In genomic region chr13:51978836-51979556, GRCh38 we compare ENCODE assay signal across 19 cellular contexts. TPM values are rescaled to one million over a fixed set of nuclear protein-coding genes. Genes with fewer than 3 reads are reported as not detected.
DNase-seq lines count a peak whose midpoint lies in the region; ATAC-seq, FAIRE-seq and TF ChIP-seq lines count a peak whose summit lies in the region.
"Had no signal": no experiment of that assay in that cellular context is flagged by ENCODE, and none has a peak within 500 bp of the region (broad histone marks: within the 10 kb centered on the region; RNA-seq: fewer than 3 reads in every experiment).

No MANE protein-coding gene starts in this region.

- no peaks in the 10 kb centered on the region; the same call in 1 of the 2 replicates for H3K36me3 ChIP-seq in Caco-2 (ENCODE audit: control insufficient read depth, insufficient read depth, low read length)
- no peaks in the 10 kb centered on the region for H3K36me3 ChIP-seq in Peyer's patch
- H3K36me3 ChIP-seq in HepG2 (replicated peaks in 1 of 2; ENCODE audit: control insufficient read depth in 1 of 2, insufficient read depth in 2 of 2, low read length in 2 of 2): peaks cover 8 to 22% of the 10 kb centered on the region in 2 experiments
- H3K36me3 ChIP-seq: SJSA1 had no signal

- DNase-seq in Caco-2: peak; percentile 79 to 86
- peak in 2 of 3 donors; percentile 62 to 73 for DNase-seq in Peyer's patch
- DNase-seq in HepG2 (ENCODE audit: low spot score): peak; percentile 90
- no peak for DNase-seq in AG08395 (ENCODE audit: low spot score)
- DNase-seq: activated CD4-positive, alpha-beta T cell treated with anti-CD3 and anti-CD28 coated beads, Interleukin-2, amount 10 ng/mL, durations not matched to agents 7 days and 5 days; activated naive CD8-positive, alpha-beta T cell treated with anti-CD3 and anti-CD28 coated beads, Interleukin-2, amount 10 ng/mL, durations not matched to agents 7 days and 5 days; activated T-cell treated with anti-CD3 and anti-CD28 coated beads, Interleukin-2, amount 50 U/mL, for 48 hours; caudate nucleus; effector memory CD8-positive, alpha-beta T cell; NCI-H187; NCI-H524 treated with DMSO at 0.1 percent for 48 hours; stimulated activated naive CD8-positive, alpha-beta T cell treated with anti-CD3 and anti-CD28 coated beads, Interleukin-15, amount 100 ng/mL, for 72 hours; T1000 had no signal

- peak overlapping the region; percentile 68 for H3K27ac Mint-ChIP-seq in Caco-2 (ENCODE audit: unreplicated experiment)
- H3K27ac Mint-ChIP-seq: activated CD4-positive, alpha-beta T cell treated with anti-CD3 and anti-CD28 coated beads, Interleukin-2, amount 10 ng/mL, durations not matched to agents 7 days and 5 days; activated naive CD8-positive, alpha-beta T cell treated with anti-CD3 and anti-CD28 coated beads, Interleukin-2, amount 10 ng/mL, durations not matched to agents 7 days and 5 days; effector memory CD8-positive, alpha-beta T cell; natural killer cell treated with Interleukin-12 subunit alpha and Interleukin-12 subunit beta and Interleukin-15 and Interleukin-18, amount 100 ng/mL, for 72 hours; stimulated activated naive CD8-positive, alpha-beta T cell treated with anti-CD3 and anti-CD28 coated beads, Interleukin-15, amount 100 ng/mL, for 72 hours had no signal

- TF ChIP-seq POLR2A in Peyer's patch (IDR thresholded peaks at IDR 0.05): peak in 1 of 2 donors; percentile 35
- TF ChIP-seq POLR2A in HepG2 (IDR thresholded peaks at IDR 0.05; ENCODE audit: insufficient read depth in 1 of 2, low read depth in 2 of 2, low read length in 2 of 2): no peak

- TF ChIP-seq EP300 in HepG2 (IDR thresholded peaks at IDR 0.05; ENCODE audit: low read depth in 2 of 2, low read length in 2 of 2) (peak in 1 of 2 experiments; percentile 42; a peak in 1 of 4 replicates), HepG2 (CRISPR knock-in tag; IDR thresholded peaks at IDR 0.05; ENCODE audit: borderline replicate concordance) (no peak; the same call in 1 of the 2 replicates)

- H3K27me3 Mint-ChIP-seq in Caco-2 (ENCODE audit: insufficient read depth, unreplicated experiment): no peaks in the 10 kb centered on the region
- H3K27me3 Mint-ChIP-seq: activated naive CD8-positive, alpha-beta T cell treated with anti-CD3 and anti-CD28 coated beads, Interleukin-2, amount 10 ng/mL, durations not matched to agents 7 days and 5 days; stimulated activated naive CD8-positive, alpha-beta T cell treated with anti-CD3 and anti-CD28 coated beads, Interleukin-15, amount 100 ng/mL, for 72 hours had no signal

- peaks cover 13% of the 10 kb centered on the region for H3K36me3 Mint-ChIP-seq in Caco-2 (ENCODE audit: insufficient read depth, unreplicated experiment)
- H3K36me3 Mint-ChIP-seq: activated naive CD8-positive, alpha-beta T cell treated with anti-CD3 and anti-CD28 coated beads, Interleukin-2, amount 10 ng/mL, durations not matched to agents 7 days and 5 days; natural killer cell treated with Interleukin-12 subunit alpha and Interleukin-12 subunit beta and Interleukin-15 and Interleukin-18, amount 100 ng/mL, for 72 hours had no signal

- no peaks in the 10 kb centered on the region for H3K27me3 ChIP-seq in Caco-2 (replicated peaks; ENCODE audit: control insufficient read depth, insufficient read depth, low read length)
- H3K27me3 ChIP-seq in Peyer's patch: no peaks in the 10 kb centered on the region
- no peaks in the 10 kb centered on the region for H3K27me3 ChIP-seq in HepG2 (ENCODE audit: control insufficient read depth in 1 of 2, insufficient read depth in 2 of 2, low read length in 2 of 2)

- no peak overlapping the region for H3K4me3 ChIP-seq in Caco-2 (ENCODE audit: low read depth, low read length)
- no peak overlapping the region for H3K4me3 ChIP-seq in Peyer's patch
- H3K4me3 ChIP-seq in HepG2 (replicated peaks in 1 of 3; ENCODE audit: insufficient read depth in 1 of 3, low read depth in 2 of 3, low read length in 3 of 3): peak overlapping the region in 1 of 3 experiments; percentile 14; a peak in 1 of 6 replicates
- H3K4me3 ChIP-seq: lung, SJSA1 had no signal

- CTCF ChIA-PET in Caco-2 (lab: Charles Lee): interaction anchor here (0.6 to 1.6 kb wide), 7 partner anchors 20 to 472 kb away, joined by 3 to 7 read pairs (median 4); partner anchors contain the start of gene ATP7B
- CTCF ChIA-PET in HepG2 (lab: Yijun Ruan, JAX; ENCODE audit: low intra/inter-chr PET ratio, low total read pairs): no interaction called here

- peak overlapping the region; percentile 84 for H3K4me3 Mint-ChIP-seq in Caco-2 (ENCODE audit: unreplicated experiment)
- H3K4me3 Mint-ChIP-seq: activated CD4-positive, alpha-beta T cell treated with anti-CD3 and anti-CD28 coated beads, Interleukin-2, amount 10 ng/mL, durations not matched to agents 7 days and 5 days; activated naive CD8-positive, alpha-beta T cell treated with anti-CD3 and anti-CD28 coated beads, Interleukin-2, amount 10 ng/mL, durations not matched to agents 7 days and 5 days; effector memory CD8-positive, alpha-beta T cell; natural killer cell treated with Interleukin-12 subunit alpha and Interleukin-12 subunit beta and Interleukin-15 and Interleukin-18, amount 100 ng/mL, for 72 hours; stimulated activated naive CD8-positive, alpha-beta T cell treated with anti-CD3 and anti-CD28 coated beads, Interleukin-15, amount 100 ng/mL, for 72 hours had no signal

- BruUV-seq in Caco-2 (replicated peaks; lab: Mats Ljungman, UMichigan): no TSS peak
- BruUV-seq in HepG2 (replicated peaks; lab: Mats Ljungman, UMichigan): no TSS peak

- H3K9ac ChIP-seq in HepG2 (ENCODE audit: insufficient read depth, low read depth, low read length): no peak overlapping the region; the same call in 1 of the 2 replicates

- H3K27ac ChIP-seq in Peyer's patch (peak overlapping the region in 2 of 4 donors; percentile 36 to 73), HepG2 (ENCODE audit: extremely low read length, insufficient read depth, low read length) (peak overlapping the region; percentile 55)
- H3K27ac ChIP-seq: SJSA1 had no signal

- H3K4me1 Mint-ChIP-seq in Caco-2 (ENCODE audit: low read depth, unreplicated experiment): peaks cover 36% of the 10 kb centered on the region
- H3K4me1 Mint-ChIP-seq: activated CD4-positive, alpha-beta T cell treated with anti-CD3 and anti-CD28 coated beads, Interleukin-2, amount 10 ng/mL, durations not matched to agents 7 days and 5 days; activated naive CD8-positive, alpha-beta T cell treated with anti-CD3 and anti-CD28 coated beads, Interleukin-2, amount 10 ng/mL, durations not matched to agents 7 days and 5 days; stimulated activated naive CD8-positive, alpha-beta T cell treated with anti-CD3 and anti-CD28 coated beads, Interleukin-15, amount 100 ng/mL, for 72 hours had no signal

- TF ChIP-seq CTCF in Caco-2 (IDR thresholded peaks at IDR 0.05; ENCODE audit: insufficient read depth in 1 of 2, low read depth in 1 of 2, low read length in 1 of 2, severe bottlenecking in 1 of 2, unreplicated experiment in 1 of 2): no peak
- no peak for TF ChIP-seq CTCF in Peyer's patch (IDR thresholded peaks at IDR 0.05)
- TF ChIP-seq CTCF in HepG2 (CRISPR knock-in tag; IDR thresholded peaks at IDR 0.05): no peak

- H3K9me3 ChIP-seq in Caco-2: peaks cover 14% of the 10 kb centered on the region; the same call in 1 of the 2 replicates
- no peaks in the 10 kb centered on the region for H3K9me3 ChIP-seq in Peyer's patch
- no peaks in the 10 kb centered on the region for H3K9me3 ChIP-seq in HepG2 (ENCODE audit: low read length)
- H3K9me3 ChIP-seq: SJSA1 had no signal

- ATAC-seq in HepG2 (peak; percentile 97), HG02588 (IDR thresholded peaks at IDR 0.05; ENCODE audit: unreplicated experiment) (no peak), HG03439 (IDR thresholded peaks at IDR 0.05; ENCODE audit: unreplicated experiment) (no peak)
- ATAC-seq: effector memory CD8-positive, alpha-beta T cell; stimulated activated naive CD8-positive, alpha-beta T cell treated with anti-CD3 and anti-CD28 coated beads, Interleukin-15, amount 100 ng/mL, for 72 hours had no signal

- H4K20me1 ChIP-seq in HepG2 (ENCODE audit: insufficient read depth, low read length): no peaks in the 10 kb centered on the region; the same call in 1 of the 2 replicates

- POLR2A ChIA-PET in Caco-2 (lab: Charles Lee) (interaction anchor here (0.6 to 1.4 kb wide), 2 partner anchors 19 to 250 kb away, joined by 5 to 14 read pairs; no protein-coding TSS in a partner anchor), HepG2 (lab: Yijun Ruan, JAX) (interaction anchor here (0.8 to 2.9 kb wide), 5 partner anchors 12 to 50 kb away, joined by 3 to 25 read pairs (median 4); partner anchors contain the start of genes ALG11 and ATP7B)

- intact Hi-C loops in Caco-2 (cut with micrococcal nuclease; ENCODE audit: unreplicated experiment) (loop anchor here (1.0 kb wide), 2 partner anchors 21 to 33 kb away; partner anchors contain the start of gene ALG11), HepG2 (cut with micrococcal nuclease; ENCODE audit: unreplicated experiment) (loop anchor here (10.0 kb wide), 1 partner anchor 226 kb away; no protein-coding TSS in a partner anchor)

- no peak overlapping the region for H2AFZ ChIP-seq in HepG2 (ENCODE audit: low read length)

- FAIRE-seq in HepG2 (lab: Jason Lieb, UNC): peak; percentile 71
- FAIRE-seq: urothelium cell line had no signal

- TF ChIP-seq RAD21 in HepG2 (CRISPR knock-in tag; IDR thresholded peaks at IDR 0.05): no peak

- peak overlapping the region; percentile 54 for H3K4me2 ChIP-seq in HepG2 (ENCODE audit: low read depth, low read length)

- WGBS in HepG2 (ENCODE audit: low lambda C conversion rate): 30% methylated on average over 2 of the region's 4 CpGs

- H3K4me1 ChIP-seq in Caco-2 (peaks cover 44% of the 10 kb centered on the region), Peyer's patch (no peaks in the 10 kb centered on the region), HepG2 (ENCODE audit: insufficient read depth, low read length) (peaks cover 75% of the 10 kb centered on the region)
- H3K4me1 ChIP-seq: SJSA1 had no signal

- peaks cover 96% of the 10 kb centered on the region for H3K79me2 ChIP-seq in HepG2 (ENCODE audit: insufficient read depth, low read length)

- in situ Hi-C loops in HepG2 (cut with HindIII; ENCODE audit: extremely low pct_ligation_motif_present, low pct_unique_long_range_greater_than_20kb): no loop called here

- peaks cover 4% of the 10 kb centered on the region for H3K9me3 Mint-ChIP-seq in Caco-2 (ENCODE audit: unreplicated experiment)
- H3K9me3 Mint-ChIP-seq: activated CD4-positive, alpha-beta T cell treated with anti-CD3 and anti-CD28 coated beads, Interleukin-2, amount 10 ng/mL, durations not matched to agents 7 days and 5 days; activated naive CD8-positive, alpha-beta T cell treated with anti-CD3 and anti-CD28 coated beads, Interleukin-2, amount 10 ng/mL, durations not matched to agents 7 days and 5 days; effector memory CD8-positive, alpha-beta T cell; natural killer cell treated with Interleukin-12 subunit alpha and Interleukin-12 subunit beta and Interleukin-15 and Interleukin-18, amount 100 ng/mL, for 72 hours; stimulated activated naive CD8-positive, alpha-beta T cell treated with anti-CD3 and anti-CD28 coated beads, Interleukin-15, amount 100 ng/mL, for 72 hours had no signal

RNA-seq across cellular contexts. Expression of gene ATP7B, which starts 32.3 kb away (rescaled TPM):
- 40.2 and 50.7 TPM in 2 replicates for total RNA-seq in Caco-2 (2022)
- total RNA-seq in Peyer's patch: 10 to 100 TPM in 3 of 4 donors, 1 to 10 TPM in 1; 5.0 to 40.2 (median 33.0) TPM
- total RNA-seq in HepG2 (2016; rRNA removed; fragmentation: Illumina TruSeq; extraction: Trizol): 39.6 and 57.4 TPM in 2 replicates
- 10.1 and 11.9 TPM in 2 replicates for total RNA-seq in HepG2 (2016; cell fraction: cytosol; rRNA removed; fragmentation: Illumina TruSeq; extraction: Trizol; ENCODE audit: low read depth)
- total RNA-seq in HepG2 (2016; cell fraction: insoluble cytoplasmic fraction; rRNA removed; fragmentation: Illumina TruSeq; extraction: Trizol): 33.4 and 54.9 TPM in 2 replicates
- total RNA-seq in HepG2 (2016; cell fraction: membrane; rRNA removed; fragmentation: Illumina TruSeq; extraction: Trizol): 16.7 and 17.9 TPM in 2 replicates
- 94.0 and 111 TPM in 2 replicates for total RNA-seq in HepG2 (2016; cell fraction: nucleus; rRNA removed; fragmentation: Illumina TruSeq; extraction: Trizol)
- polyA plus RNA-seq in HepG2 (2011; rRNA removed): 31.8 and 42.1 TPM in 2 replicates
- polyA plus RNA-seq in HepG2 (2011; cell fraction: cytosol; rRNA removed): 20.2 and 23.3 TPM in 2 replicates
- polyA plus RNA-seq in HepG2 (2011; cell fraction: nucleus; rRNA removed): 94.2 and 94.4 TPM in 2 replicates
- polyA plus RNA-seq in HepG2 (2012): 25.2 and 29.1 TPM in 2 replicates
- 2.3 and 2.5 TPM in 2 replicates for polyA plus RNA-seq in HepG2 (2016; cell fraction: cytosol; fragmentation: Illumina TruSeq; extraction: Trizol; ENCODE audit: low read depth)
- 19.5 and 23.2 TPM in 2 replicates for polyA plus RNA-seq in HepG2 (2016; cell fraction: insoluble cytoplasmic fraction; fragmentation: Illumina TruSeq; extraction: Trizol; ENCODE audit: low read depth)
- polyA plus RNA-seq in HepG2 (2016; cell fraction: membrane; fragmentation: Illumina TruSeq; extraction: Trizol; ENCODE audit: low read depth): 4.8 and 6.1 TPM in 2 replicates
- 81.9 and 85.2 TPM in 2 replicates for polyA plus RNA-seq in HepG2 (2016; cell fraction: nucleus; fragmentation: Illumina TruSeq; extraction: Trizol; ENCODE audit: insufficient read depth, low read depth)
- polyA minus RNA-seq in HepG2 (2011; rRNA and poly(A)+ RNA removed; ENCODE audit: low replicate concordance): 4.3 and 98.2 TPM in 2 replicates
- 26.0 and 31.1 TPM in 2 replicates for polyA minus RNA-seq in HepG2 (2011; cell fraction: cytosol; rRNA and poly(A)+ RNA removed)
- polyA minus RNA-seq in HepG2 (2011; cell fraction: nucleus; rRNA and poly(A)+ RNA removed): 161 and 194 TPM in 2 replicates

RNA-seq across cellular contexts. Expression of gene ALG11, which starts 33.2 kb away (rescaled TPM):
- total RNA-seq in Caco-2 (2022): 45.9 and 47.7 TPM in 2 replicates
- 10 to 100 TPM; 18.6 to 23.1 (median 21.6) TPM for total RNA-seq in Peyer's patch
- total RNA-seq in HepG2 (2016; rRNA removed; fragmentation: Illumina TruSeq; extraction: Trizol): 25.4 and 27.9 TPM in 2 replicates
- 3.5 and 4.5 TPM in 2 replicates for total RNA-seq in HepG2 (2016; cell fraction: cytosol; rRNA removed; fragmentation: Illumina TruSeq; extraction: Trizol; ENCODE audit: low read depth)
- total RNA-seq in HepG2 (2016; cell fraction: insoluble cytoplasmic fraction; rRNA removed; fragmentation: Illumina TruSeq; extraction: Trizol): 21.3 and 28.9 TPM in 2 replicates
- 7.5 and 8.2 TPM in 2 replicates for total RNA-seq in HepG2 (2016; cell fraction: membrane; rRNA removed; fragmentation: Illumina TruSeq; extraction: Trizol)
- total RNA-seq in HepG2 (2016; cell fraction: nucleus; rRNA removed; fragmentation: Illumina TruSeq; extraction: Trizol): 38.9 and 48.6 TPM in 2 replicates
- polyA plus RNA-seq in HepG2 (2011; rRNA removed): 12.0 and 14.7 TPM in 2 replicates
- polyA plus RNA-seq in HepG2 (2011; cell fraction: cytosol; rRNA removed): 5.7 and 9.7 TPM in 2 replicates
- polyA plus RNA-seq in HepG2 (2011; cell fraction: nucleus; rRNA removed): 10.5 and 11.6 TPM in 2 replicates
- polyA plus RNA-seq in HepG2 (2012): 24.5 and 36.1 TPM in 2 replicates
- 3.2 and 4.3 TPM in 2 replicates for polyA plus RNA-seq in HepG2 (2016; cell fraction: cytosol; fragmentation: Illumina TruSeq; extraction: Trizol; ENCODE audit: low read depth)
- polyA plus RNA-seq in HepG2 (2016; cell fraction: insoluble cytoplasmic fraction; fragmentation: Illumina TruSeq; extraction: Trizol; ENCODE audit: low read depth): 13.7 and 16.7 TPM in 2 replicates
- 4.4 and 4.9 TPM in 2 replicates for polyA plus RNA-seq in HepG2 (2016; cell fraction: membrane; fragmentation: Illumina TruSeq; extraction: Trizol; ENCODE audit: low read depth)
- polyA plus RNA-seq in HepG2 (2016; cell fraction: nucleus; fragmentation: Illumina TruSeq; extraction: Trizol; ENCODE audit: insufficient read depth, low read depth): 43.5 and 45.8 TPM in 2 replicates
- 5.8 and 14.8 TPM in 2 replicates for polyA minus RNA-seq in HepG2 (2011; rRNA and poly(A)+ RNA removed; ENCODE audit: low replicate concordance)
- polyA minus RNA-seq in HepG2 (2011; cell fraction: cytosol; rRNA and poly(A)+ RNA removed): 14.0 and 18.1 TPM in 2 replicates
- polyA minus RNA-seq in HepG2 (2011; cell fraction: nucleus; rRNA and poly(A)+ RNA removed): 39.9 and 41.6 TPM in 2 replicates

RNA-seq across cellular contexts. Expression of gene UTP14C, which starts 45.5 kb away (rescaled TPM):
- total RNA-seq in Caco-2 (2022) (11.8 and 12.1 TPM in 2 replicates), Peyer's patch (10 to 100 TPM; 17.2 to 20.1 (median 18.6) TPM), HepG2 (2016; rRNA removed; fragmentation: Illumina TruSeq; extraction: Trizol) (11.0 and 12.2 TPM in 2 replicates)
- total RNA-seq in HepG2 (2016; cell fraction: cytosol; rRNA removed; fragmentation: Illumina TruSeq; extraction: Trizol; ENCODE audit: low read depth): 0.71 and 0.88 TPM in 2 replicates
- 10.2 and 12.1 TPM in 2 replicates for total RNA-seq in HepG2 (2016; cell fraction: insoluble cytoplasmic fraction; rRNA removed; fragmentation: Illumina TruSeq; extraction: Trizol)
- 4.4 and 4.7 TPM in 2 replicates for total RNA-seq in HepG2 (2016; cell fraction: membrane; rRNA removed; fragmentation: Illumina TruSeq; extraction: Trizol)
- total RNA-seq in HepG2 (2016; cell fraction: nucleus; rRNA removed; fragmentation: Illumina TruSeq; extraction: Trizol): 13.5 and 14.9 TPM in 2 replicates
- polyA plus RNA-seq in HepG2 (2011; rRNA removed): 7.0 and 8.8 TPM in 2 replicates
- 4.3 and 6.8 TPM in 2 replicates for polyA plus RNA-seq in HepG2 (2011; cell fraction: cytosol; rRNA removed)
- 2.9 and 3.7 TPM in 2 replicates for polyA plus RNA-seq in HepG2 (2011; cell fraction: nucleus; rRNA removed)
- polyA plus RNA-seq in HepG2 (2012): 7.5 and 9.1 TPM in 2 replicates
- 0.44 and 0.53 TPM in 2 replicates for polyA plus RNA-seq in HepG2 (2016; cell fraction: cytosol; fragmentation: Illumina TruSeq; extraction: Trizol; ENCODE audit: low read depth)
- 7.8 and 8.1 TPM in 2 replicates for polyA plus RNA-seq in HepG2 (2016; cell fraction: insoluble cytoplasmic fraction; fragmentation: Illumina TruSeq; extraction: Trizol; ENCODE audit: low read depth)
- 1.1 and 1.5 TPM in 2 replicates for polyA plus RNA-seq in HepG2 (2016; cell fraction: membrane; fragmentation: Illumina TruSeq; extraction: Trizol; ENCODE audit: low read depth)
- 12.9 and 16.2 TPM in 2 replicates for polyA plus RNA-seq in HepG2 (2016; cell fraction: nucleus; fragmentation: Illumina TruSeq; extraction: Trizol; ENCODE audit: insufficient read depth, low read depth)
- polyA minus RNA-seq in HepG2 (2011; rRNA and poly(A)+ RNA removed; ENCODE audit: low replicate concordance): 4.6 and 7.0 TPM in 2 replicates
- 8.8 and 10.3 TPM in 2 replicates for polyA minus RNA-seq in HepG2 (2011; cell fraction: cytosol; rRNA and poly(A)+ RNA removed)
- polyA minus RNA-seq in HepG2 (2011; cell fraction: nucleus; rRNA and poly(A)+ RNA removed): 10.0 and 14.9 TPM in 2 replicates
